ENCODE assay signal across 29 cellular contexts in genomic region chr1:232872738-232873137, GRCh38.
"Had no signal": no experiment of that assay in that cellular context is flagged by ENCODE, and none has a peak within 500 bp of the region (broad histone marks: within the 10 kb centered on the region; RNA-seq: fewer than 3 reads in every experiment).

No MANE protein-coding gene starts in this region.

- H3K36me3 Mint-ChIP-seq: activated CD4-positive, alpha-beta memory T cell treated with anti-CD3 and anti-CD28 coated beads for 36 hours; activated naive CD8-positive, alpha-beta T cell; T-cell had no signal

- DNase-seq: activated CD4-positive, alpha-beta memory T cell treated with anti-CD3 and anti-CD28 coated beads for 36 hours; activated CD4-positive, alpha-beta T cell treated with anti-CD3 and anti-CD28 coated beads, Interleukin-2, amount 10 ng/mL, durations not matched to agents 7 days and 5 days; activated CD4-positive, CD25-positive, alpha-beta regulatory T cell; activated CD8-positive, alpha-beta memory T cell treated with anti-CD3 and anti-CD28 coated beads for 24 hours; activated gamma-delta T cell; activated naive CD4-positive, alpha-beta T cell treated with anti-CD3 and anti-CD28 coated beads for 36 hours; activated T-cell treated with anti-CD3 and anti-CD28 coated beads for 4 hours; activated T-cell treated with anti-CD3 and anti-CD28 coated beads, Interleukin-2, amount 50 U/mL, for 48 hours; brain microvascular endothelial cell; Kasumi-1; NCI-H1105 treated with DMSO at 0.1 percent for 48 hours; NCI-H1436 treated with DMSO at 0.1 percent for 48 hours; NCI-H2081; NCI-H510A treated with DMSO at 0.1 percent for 48 hours; NCI-H69; NK-92 treated with Interleukin-12 subunit alpha and Interleukin-12 subunit beta, amount 100 ng/mL, for 24 hours; OCI-M1; SHP77; T-cell; T-helper 2 cell; T1000 had no signal

- FAIRE-seq: K562, TTC549 had no signal

- ATAC-seq: activated T-helper 17 cell treated with anti-CD3 and anti-CD28 coated beads, Interleukin-2, amount 50 U/mL, for 72 hours; K562; Panc1; T-cell had no signal

- H3K27me3 ChIP-seq: brain microvascular endothelial cell, cardiac muscle cell, SJSA1 had no signal

- H3K27ac Mint-ChIP-seq: activated CD4-positive, alpha-beta memory T cell treated with anti-CD3 and anti-CD28 coated beads for 36 hours; activated CD4-positive, alpha-beta T cell treated with anti-CD3 and anti-CD28 coated beads, Interleukin-2, amount 10 ng/mL, durations not matched to agents 7 days and 5 days; activated naive CD4-positive, alpha-beta T cell treated with anti-CD3 and anti-CD28 coated beads for 36 hours; activated naive CD8-positive, alpha-beta T cell; activated T-helper 17 cell treated with anti-CD3 and anti-CD28 coated beads, Interleukin-2, amount 50 U/mL, for 72 hours; T-cell had no signal

- H3K27ac ChIP-seq: brain microvascular endothelial cell, cardiac muscle cell, SJSA1, VCaP had no signal

- H3K9me3 ChIP-seq: SJSA1 had no signal

- H3K4me3 ChIP-seq: cardiac muscle cell, K562, SJSA1 had no signal

- H3K36me3 ChIP-seq: brain microvascular endothelial cell, cardiac muscle cell, SJSA1 had no signal

- H3K4me3 Mint-ChIP-seq: activated CD4-positive, alpha-beta memory T cell treated with anti-CD3 and anti-CD28 coated beads for 36 hours; activated CD4-positive, alpha-beta T cell treated with anti-CD3 and anti-CD28 coated beads, Interleukin-2, amount 10 ng/mL, durations not matched to agents 7 days and 5 days; activated naive CD4-positive, alpha-beta T cell treated with anti-CD3 and anti-CD28 coated beads for 36 hours; activated naive CD8-positive, alpha-beta T cell; activated T-helper 17 cell treated with anti-CD3 and anti-CD28 coated beads, Interleukin-2, amount 50 U/mL, for 72 hours; T-cell had no signal

- H3K4me1 Mint-ChIP-seq: activated T-helper 17 cell treated with anti-CD3 and anti-CD28 coated beads, Interleukin-2, amount 50 U/mL, for 72 hours had no signal

- H3K27me3 Mint-ChIP-seq: activated CD4-positive, alpha-beta T cell treated with anti-CD3 and anti-CD28 coated beads, Interleukin-2, amount 10 ng/mL, durations not matched to agents 7 days and 5 days had no signal

- H3K9me3 Mint-ChIP-seq: activated CD4-positive, alpha-beta memory T cell treated with anti-CD3 and anti-CD28 coated beads for 36 hours; activated naive CD4-positive, alpha-beta T cell treated with anti-CD3 and anti-CD28 coated beads for 36 hours; activated T-helper 17 cell treated with anti-CD3 and anti-CD28 coated beads, Interleukin-2, amount 50 U/mL, for 72 hours; T-cell had no signal
